11 cellular contexts compared by ENCODE assay signal in the genomic region with DNA sequence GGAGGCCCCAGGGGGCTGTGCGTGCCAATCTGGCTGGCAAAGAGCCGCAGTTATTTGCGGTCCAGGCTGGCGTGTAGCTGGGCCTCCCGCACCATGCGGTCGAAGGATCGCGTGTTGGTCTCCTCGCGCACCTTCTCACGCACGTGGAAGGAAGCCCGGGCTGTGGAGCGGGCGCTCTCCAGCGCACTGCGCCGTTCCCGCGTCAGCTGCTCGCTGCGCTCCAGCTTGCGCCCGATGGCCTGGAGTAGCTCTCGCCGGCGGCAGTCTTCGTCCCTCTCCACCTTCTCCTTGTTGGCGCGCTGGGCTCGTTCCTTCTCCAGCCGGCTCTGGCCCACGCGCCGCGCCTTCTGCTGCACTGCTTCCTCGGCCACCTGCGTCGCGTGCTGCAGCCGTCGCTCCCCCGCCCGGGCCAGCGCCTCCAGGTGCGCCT. TPM values are rescaled to one million over a fixed set of nuclear protein-coding genes. Genes with fewer than 3 reads are reported as not detected.
DNase-seq lines count a peak whose midpoint lies in the region; TF ChIP-seq lines count a peak whose summit lies in the region.
"Had no signal": no experiment of that assay in that cellular context is flagged by ENCODE, and none has a peak within 500 bp of the region (broad histone marks: within the 10 kb centered on the region; RNA-seq: fewer than 3 reads in every experiment).

No MANE protein-coding gene starts in this region.

- peak overlapping the region; percentile 23 to 62 (median 50) for H3K4me3 ChIP-seq in breast epithelium
- H3K4me3 ChIP-seq in endodermal cell (ENCODE audit: low read length): no peak overlapping the region
- H3K4me3 ChIP-seq in muscle layer of duodenum (ENCODE audit: low read depth in 1 of 2, low read length in 2 of 2): peak overlapping the region; percentile 16 to 73
- H3K4me3 ChIP-seq in uterus: peak overlapping the region; percentile 11 to 34

- no peaks in the 10 kb centered on the region for H3K36me3 Mint-ChIP-seq in MCF 10A (ENCODE audit: insufficient read depth, unreplicated experiment)
- peaks cover 30% of the 10 kb centered on the region for H3K36me3 Mint-ChIP-seq in endodermal cell (ENCODE audit: low read depth)
- H3K36me3 Mint-ChIP-seq: activated CD8-positive, alpha-beta memory T cell treated with anti-CD3 and anti-CD28 coated beads, Interleukin-2, amount 10 ng/mL, durations not matched to agents 7 days and 5 days had no signal

- peaks cover 5 to 78% of the 10 kb centered on the region in 2 donors for H3K27me3 ChIP-seq in breast epithelium
- H3K27me3 ChIP-seq in endodermal cell (ENCODE audit: control insufficient read depth, insufficient read depth, low read length, poor library complexity, severe bottlenecking): peaks cover 22% of the 10 kb centered on the region
- peaks cover 55% of the 10 kb centered on the region for H3K27me3 ChIP-seq in muscle layer of duodenum (ENCODE audit: low read depth, low read length)
- peaks cover 24 to 25% of the 10 kb centered on the region in 2 donors for H3K27me3 ChIP-seq in uterus

- peaks cover 0 to 3% of the 10 kb centered on the region in 2 donors for H3K9me3 ChIP-seq in breast epithelium
- H3K9me3 ChIP-seq in endodermal cell (ENCODE audit: control insufficient read depth, low read length): peaks cover 4% of the 10 kb centered on the region
- H3K9me3 ChIP-seq in muscle layer of duodenum (ENCODE audit: control insufficient read depth in 1 of 2, low read length in 2 of 2): no peaks in the 10 kb centered on the region
- H3K9me3 ChIP-seq in uterus: no peaks in the 10 kb centered on the region

- no peak overlapping the region for H3K27ac ChIP-seq in breast epithelium
- H3K27ac ChIP-seq in endodermal cell (ENCODE audit: low read depth, low read length): no peak overlapping the region
- H3K27ac ChIP-seq in muscle layer of duodenum (ENCODE audit: low read length): no peak overlapping the region
- no peak overlapping the region for H3K27ac ChIP-seq in uterus

- H3K4me3 Mint-ChIP-seq in MCF 10A (ENCODE audit: unreplicated experiment) (no peak overlapping the region), endodermal cell (peak overlapping the region; percentile 28)
- H3K4me3 Mint-ChIP-seq: activated CD8-positive, alpha-beta memory T cell treated with anti-CD3 and anti-CD28 coated beads, Interleukin-2, amount 10 ng/mL, durations not matched to agents 7 days and 5 days had no signal

- H3K4me1 ChIP-seq in breast epithelium: peaks cover 5 to 17% of the 10 kb centered on the region in 2 donors
- peaks cover 7% of the 10 kb centered on the region for H3K4me1 ChIP-seq in endodermal cell (ENCODE audit: control insufficient read depth, insufficient read depth, low read length)
- H3K4me1 ChIP-seq in muscle layer of duodenum (ENCODE audit: control insufficient read depth in 1 of 2, insufficient read depth in 2 of 2, low read length in 2 of 2): peaks cover 0 to 37% of the 10 kb centered on the region in 2 donors
- H3K4me1 ChIP-seq in uterus: peaks cover 0 to 18% of the 10 kb centered on the region in 2 donors

- intact Hi-C loops in breast epithelium (cut with DNase I; ENCODE audit: low total_unique reads) (no loop called here), MCF 10A (cut with micrococcal nuclease) (no loop called here), uterus (cut with DNase I; ENCODE audit: low total_unique reads) (no loop called here)

- H3K27ac Mint-ChIP-seq in MCF 10A (ENCODE audit: low read depth, unreplicated experiment): no peak overlapping the region
- H3K27ac Mint-ChIP-seq in endodermal cell: no peak overlapping the region
- H3K27ac Mint-ChIP-seq: activated CD8-positive, alpha-beta memory T cell treated with anti-CD3 and anti-CD28 coated beads, Interleukin-2, amount 10 ng/mL, durations not matched to agents 7 days and 5 days had no signal

- H3K9me3 Mint-ChIP-seq in MCF 10A (ENCODE audit: unreplicated experiment) (no peaks in the 10 kb centered on the region), endodermal cell (peaks cover 26% of the 10 kb centered on the region)

- H3K36me3 ChIP-seq in breast epithelium (no peaks in the 10 kb centered on the region), endodermal cell (ENCODE audit: control insufficient read depth, insufficient read depth, low read length) (peaks cover 25% of the 10 kb centered on the region), muscle layer of duodenum (ENCODE audit: control insufficient read depth in 1 of 2, insufficient read depth in 2 of 2, low read length in 2 of 2) (no peaks in the 10 kb centered on the region), uterus (no peaks in the 10 kb centered on the region)

- BruUV-seq in MCF 10A (replicated peaks; lab: Mats Ljungman, UMichigan): no TSS peak

- no peak for TF ChIP-seq CTCF in breast epithelium (IDR thresholded peaks at IDR 0.05)
- TF ChIP-seq CTCF in MCF 10A (IDR thresholded peaks at IDR 0.05; ENCODE audit: unreplicated experiment): no peak
- no peak for TF ChIP-seq CTCF in endodermal cell (conservative IDR thresholded peaks at IDR 0.05)
- no peak for TF ChIP-seq CTCF in uterus (IDR thresholded peaks at IDR 0.05)

- peaks cover 6% of the 10 kb centered on the region for H3K4me1 Mint-ChIP-seq in MCF 10A (ENCODE audit: insufficient read depth, unreplicated experiment)
- peaks cover 3% of the 10 kb centered on the region for H3K4me1 Mint-ChIP-seq in endodermal cell

- TF ChIP-seq POLR2A in breast epithelium (IDR thresholded peaks at IDR 0.05) (no peak), uterus (IDR thresholded peaks at IDR 0.05) (no peak)

- POLR2A ChIA-PET in MCF 10A (lab: Yijun Ruan, JAX): interaction anchor here (1.3 kb wide), 1 partner anchor 12 kb away, joined by 3 read pairs; no protein-coding TSS in a partner anchor

- 57 to 76% methylated on average over 46 to 47 of the region's 47 CpGs for WGBS in endodermal cell (ENCODE audit: insufficient coverage in 1 of 2, insufficient read length in 1 of 2), 2 experiments

- DNase-seq in breast epithelium (ENCODE audit: low spot score in 2 of 2): no peak
- no peak for DNase-seq in MCF 10A (ENCODE audit: unreplicated experiment)
- no peak for DNase-seq in endodermal cell
- DNase-seq in uterus: no peak
- DNase-seq in mucosa of gallbladder (ENCODE audit: low spot score): no peak
- no peak for DNase-seq in DMS79 (lab: John Stamatoyannopoulos, UW)
- no peak for DNase-seq in globus pallidus (ENCODE audit: low spot score)
- DNase-seq: activated CD8-positive, alpha-beta memory T cell treated with anti-CD3 and anti-CD28 coated beads, Interleukin-2, amount 10 ng/mL, durations not matched to agents 7 days and 5 days; aorta; left cardiac atrium had no signal

- CTCF ChIA-PET in MCF 10A (lab: Yijun Ruan, JAX): interaction anchor here (1.1 to 7.4 kb wide), 5 partner anchors 8 to 149 kb away, joined by 3 to 113 read pairs (median 5); no protein-coding TSS in a partner anchor

- H3K27me3 Mint-ChIP-seq in MCF 10A (ENCODE audit: insufficient read depth, unreplicated experiment): peaks cover 60% of the 10 kb centered on the region
- peaks cover 67% of the 10 kb centered on the region for H3K27me3 Mint-ChIP-seq in endodermal cell (ENCODE audit: insufficient read depth)

- H3K9ac ChIP-seq in endodermal cell (ENCODE audit: extremely low read depth, low read length, poor library complexity, severe bottlenecking): no peak overlapping the region

RNA-seq across cellular contexts. Expression of a gene that starts 3.2 kb away (rescaled TPM):
- total RNA-seq in breast epithelium (under 1 TPM in 2 of 3 donors, not detected in 1; 0.29 to 0.33 TPM), MCF 10A (2022) (not detected in 2 replicates), endodermal cell (1 to 10 TPM; 4.0 to 5.8 TPM), uterus (not detected), mucosa of gallbladder (not detected)
- polyA plus RNA-seq in endodermal cell (2013, experiment 1 of 2): 3.3 TPM
- 3.1 TPM for polyA plus RNA-seq in endodermal cell (2013, experiment 2 of 2)
- total RNA-seq: activated CD8-positive, alpha-beta memory T cell treated with anti-CD3 and anti-CD28 coated beads, Interleukin-2, amount 10 ng/mL, durations not matched to agents 7 days and 5 days; aorta; left cardiac atrium had no signal
- polyA plus RNA-seq: aorta had no signal

RNA-seq across cellular contexts. Expression of a gene that starts 39.9 kb away (rescaled TPM):
- total RNA-seq in breast epithelium (10 to 100 TPM; 30.2 to 55.9 (median 55.7) TPM), MCF 10A (2022) (27.7 and 32.1 TPM in 2 replicates), endodermal cell (1 to 10 TPM; 5.7 to 5.9 TPM), uterus (10 to 100 TPM in 3 of 4 donors, 1 to 10 TPM in 1; 8.8 to 35.1 (median 17.6) TPM), mucosa of gallbladder (85.1 TPM)
- polyA plus RNA-seq in endodermal cell (2013, experiment 1 of 2): 10.2 TPM
- polyA plus RNA-seq in endodermal cell (2013, experiment 2 of 2): 8.1 TPM
